In genomic region chr5:135823799-135824366, GRCh38 we compare ENCODE assay signal across 25 cellular contexts. TPM values are rescaled to one million over a fixed set of nuclear protein-coding genes. Genes with fewer than 3 reads are reported as not detected.
DNase-seq lines count a peak whose midpoint lies in the region; ATAC-seq, FAIRE-seq and TF ChIP-seq lines count a peak whose summit lies in the region.
"Had no signal": no experiment of that assay in that cellular context is flagged by ENCODE, and none has a peak within 500 bp of the region (broad histone marks: within the 10 kb centered on the region; RNA-seq: fewer than 3 reads in every experiment).

No MANE protein-coding gene starts in this region.

- peak overlapping the region; percentile 84; the same call in 1 of the 2 replicates for H2BK15ac ChIP-seq in H1 (ENCODE audit: low read length)

- H3K27me3 Mint-ChIP-seq in activated CD8-positive, alpha-beta T cell treated with anti-CD3 and anti-CD28 coated beads, Interleukin-2, amount 10 ng/mL, durations not matched to agents 7 days and 5 days (ENCODE audit: low read depth): no peaks in the 10 kb centered on the region
- H3K27me3 Mint-ChIP-seq in activated CD8-positive, alpha-beta T cell treated with anti-CD3 and anti-CD28 coated beads for 36 hours: no peaks in the 10 kb centered on the region

- no peaks in the 10 kb centered on the region for H3K79me2 ChIP-seq in H1 (ENCODE audit: control insufficient read depth in 1 of 2, insufficient read depth in 2 of 2, low read length in 2 of 2)

- H2BK120ac ChIP-seq in H1 (replicated peaks; ENCODE audit: low read depth, low read length): no peak overlapping the region

- H3K4me2 ChIP-seq in H1 (ENCODE audit: insufficient read depth in 1 of 2, low read depth in 2 of 2, low read length in 2 of 2): no peak overlapping the region

- no peak overlapping the region for H3K56ac ChIP-seq in H1 (replicated peaks; ENCODE audit: insufficient read length, low read depth, low read length)

- H4K91ac ChIP-seq in H1 (replicated peaks; ENCODE audit: insufficient read length, low read length): no peak overlapping the region

- no peak overlapping the region for H4K5ac ChIP-seq in H1 (ENCODE audit: insufficient read length, low read depth, low read length)

- no peak for TF ChIP-seq POLR2A in H1 (IDR thresholded peaks at IDR 0.05; ENCODE audit: control extremely low read depth in 1 of 2, low read depth in 2 of 2, low read length in 2 of 2)

- H3K27me3 ChIP-seq in H1 (replicated peaks in 1 of 4; ENCODE audit: control insufficient read depth in 3 of 4, extremely low read depth in 1 of 4, insufficient read depth in 3 of 4, low read length in 3 of 4): no peaks in the 10 kb centered on the region

- H3K27ac ChIP-seq in H1 (ENCODE audit: low read depth, low read length): no peak overlapping the region; the same call in 1 of the 2 replicates
- H3K27ac ChIP-seq: RWPE1 had no signal

- H3K23me2 ChIP-seq in H1 (ENCODE audit: low read depth, low read length): no peaks in the 10 kb centered on the region

- no peak overlapping the region for H3K4ac ChIP-seq in H1 (replicated peaks; ENCODE audit: insufficient read length, low read depth, low read length)

- H3K4me3 Mint-ChIP-seq in activated CD8-positive, alpha-beta T cell treated with anti-CD3 and anti-CD28 coated beads, Interleukin-2, amount 10 ng/mL, durations not matched to agents 7 days and 5 days: no peak overlapping the region
- H3K4me3 Mint-ChIP-seq in activated CD8-positive, alpha-beta T cell treated with anti-CD3 and anti-CD28 coated beads for 36 hours: no peak overlapping the region

- H3K4me1 Mint-ChIP-seq in activated CD8-positive, alpha-beta T cell treated with anti-CD3 and anti-CD28 coated beads, Interleukin-2, amount 10 ng/mL, durations not matched to agents 7 days and 5 days (ENCODE audit: low read depth): no peaks in the 10 kb centered on the region
- H3K4me1 Mint-ChIP-seq in activated CD8-positive, alpha-beta T cell treated with anti-CD3 and anti-CD28 coated beads for 36 hours (ENCODE audit: low read depth): no peaks in the 10 kb centered on the region

- no peak overlapping the region for H3K27ac Mint-ChIP-seq in activated CD8-positive, alpha-beta T cell treated with anti-CD3 and anti-CD28 coated beads, Interleukin-2, amount 10 ng/mL, durations not matched to agents 7 days and 5 days
- no peak overlapping the region for H3K27ac Mint-ChIP-seq in activated CD8-positive, alpha-beta T cell treated with anti-CD3 and anti-CD28 coated beads for 36 hours

- no peak for FAIRE-seq in H1 (lab: Jason Lieb, UNC)
- FAIRE-seq: D721Med, G401.6, GM12891 had no signal

- no peaks in the 10 kb centered on the region for H3K9me3 Mint-ChIP-seq in activated CD8-positive, alpha-beta T cell treated with anti-CD3 and anti-CD28 coated beads, Interleukin-2, amount 10 ng/mL, durations not matched to agents 7 days and 5 days (ENCODE audit: insufficient read depth)
- H3K9me3 Mint-ChIP-seq in activated CD8-positive, alpha-beta T cell treated with anti-CD3 and anti-CD28 coated beads for 36 hours: no peaks in the 10 kb centered on the region

- intact Hi-C loops in activated CD8-positive, alpha-beta T cell treated with anti-CD3 and anti-CD28 coated beads for 36 hours (cut with micrococcal nuclease): no loop called here

- TF ChIP-seq RAD21 in H1 (IDR thresholded peaks at IDR 0.05 in 1 of 2, conservative IDR thresholded peaks at IDR 0.05 in 1 of 2; ENCODE audit: low read depth in 2 of 2, low read length in 2 of 2): no peak

- DNase-seq in activated CD8-positive, alpha-beta T cell treated with anti-CD3 and anti-CD28 coated beads, Interleukin-2, amount 10 ng/mL, durations not matched to agents 7 days and 5 days: peak; percentile 18
- no peak for DNase-seq in activated CD8-positive, alpha-beta T cell treated with anti-CD3 and anti-CD28 coated beads for 36 hours
- DNase-seq in GM13977 (ENCODE audit: low spot score) (peak; percentile 6), H1 (ENCODE audit: low read depth in 1 of 2, low spot score in 2 of 2) (no peak), ureter (ENCODE audit: low spot score) (peak; percentile 32), retina (no peak)
- DNase-seq: 8988T, ACHN, H7, NCI-H1048, NCI-H1417, NCI-H1694, NCI-H2029 treated with DMSO at 0.1 percent for 48 hours, NCI-H446 treated with DMSO at 0.1 percent for 48 hours, NCI-H526 treated with DMSO at 0.1 percent for 48 hours, SHP77 treated with DMSO at 0.1 percent for 48 hours had no signal

- H3K36me3 ChIP-seq in H1 (ENCODE audit: control insufficient read depth in 2 of 4, insufficient read depth in 4 of 4, low read length in 3 of 4): no peaks in the 10 kb centered on the region; a peak in 1 of 8 replicates

- no peak overlapping the region for H4K8ac ChIP-seq in H1 (ENCODE audit: extremely low read depth, insufficient read depth, low read length)

- H3K36me3 Mint-ChIP-seq in activated CD8-positive, alpha-beta T cell treated with anti-CD3 and anti-CD28 coated beads, Interleukin-2, amount 10 ng/mL, durations not matched to agents 7 days and 5 days (ENCODE audit: low read depth): no peaks in the 10 kb centered on the region
- H3K36me3 Mint-ChIP-seq in activated CD8-positive, alpha-beta T cell treated with anti-CD3 and anti-CD28 coated beads for 36 hours (ENCODE audit: low read depth): no peaks in the 10 kb centered on the region

- no peak overlapping the region for H2AK5ac ChIP-seq in H1 (ENCODE audit: low read depth, low read length)

- peaks cover 0 to 11% (median 3%) of the 10 kb centered on the region in 4 experiments; a peak in 3 of 7 replicates for H3K4me1 ChIP-seq in H1 (replicated peaks in 1 of 4; ENCODE audit: control insufficient read depth in 3 of 4, insufficient read depth in 4 of 4, low read length in 3 of 4)

- no peaks in the 10 kb centered on the region for H4K20me1 ChIP-seq in H1 (replicated peaks in 1 of 2; ENCODE audit: control insufficient read depth in 1 of 2, insufficient read depth in 2 of 2, low read length in 2 of 2)

- TF ChIP-seq EP300 in H1 (IDR thresholded peaks at IDR 0.05; ENCODE audit: borderline replicate concordance in 1 of 2, low read depth in 2 of 2, low read length in 2 of 2): no peak

- H3K14ac ChIP-seq in H1 (ENCODE audit: insufficient read length): no peak overlapping the region

- H2BK5ac ChIP-seq in H1 (ENCODE audit: low read depth, low read length): no peak overlapping the region

- H3K79me1 ChIP-seq in H1 (ENCODE audit: low read depth, low read length): no peaks in the 10 kb centered on the region

- no peak overlapping the region for H3K4me3 ChIP-seq in H1 (ENCODE audit: extremely low read depth in 1 of 4, insufficient read depth in 2 of 4, low read depth in 3 of 4, low read length in 4 of 4)

- no peaks in the 10 kb centered on the region for H3K9me3 ChIP-seq in H1 (ENCODE audit: insufficient read depth in 2 of 2, low read depth in 1 of 2, low read length in 1 of 2)

- H3K23ac ChIP-seq in H1 (ENCODE audit: insufficient read length): no peak overlapping the region

- no peak for TF ChIP-seq CTCF in activated CD8-positive, alpha-beta T cell treated with anti-CD3 and anti-CD28 coated beads for 36 hours (IDR thresholded peaks at IDR 0.05)
- TF ChIP-seq CTCF in GM13977 (IDR thresholded peaks at IDR 0.05; ENCODE audit: extremely low read depth, insufficient read depth, missing control alignments) (no peak), H1 (IDR thresholded peaks at IDR 0.05; ENCODE audit: control extremely low read depth in 1 of 3, insufficient read depth in 1 of 3, low read depth in 1 of 3, low read length in 3 of 3) (no peak)

- no peak overlapping the region for H3K18ac ChIP-seq in H1 (ENCODE audit: extremely low read depth, low read length)

- 0 out of 2 replicates have a peak overlapping the region, but pooled peaks have one; percentile 12 for H2BK12ac ChIP-seq in H1 (ENCODE audit: low read depth, low read length)

- in situ Hi-C loops in GM13977 (cut with MboI; ENCODE audit: low pct_unique_long_range_greater_than_20kb, low sequenced_read_pairs, unreplicated experiment): no loop called here

- H3K9ac ChIP-seq in H1 (replicated peaks in 1 of 4; ENCODE audit: extremely low read depth in 1 of 4, low read depth in 3 of 4, low read length in 3 of 4): no peak overlapping the region

- ATAC-seq in activated CD8-positive, alpha-beta T cell treated with anti-CD3 and anti-CD28 coated beads, Interleukin-2, amount 10 ng/mL, durations not matched to agents 7 days and 5 days: no peak
- ATAC-seq in activated CD8-positive, alpha-beta T cell treated with anti-CD3 and anti-CD28 coated beads for 36 hours: no peak
- ATAC-seq in GM21528 (IDR thresholded peaks at IDR 0.05; ENCODE audit: low FRiP score, unreplicated experiment): no peak
- ATAC-seq in GM21447 (IDR thresholded peaks at IDR 0.05; ENCODE audit: unreplicated experiment): no peak
- ATAC-seq: Panc1 had no signal

- 83% methylated on average over 1 of the region's 1 CpG; no CpG with 5 or more reads in 1 of the 2 experiments for WGBS in H1 (ENCODE audit: extremely low coverage in 1 of 2, insufficient coverage in 1 of 2, insufficient read length in 1 of 2, insufficient replicate concordance in 2 of 2, low coverage in 1 of 2, low lambda C conversion rate in 2 of 2, missing lambda C conversion rate in 1 of 2), 2 experiments

- POLR2A ChIA-PET in activated CD8-positive, alpha-beta T cell treated with anti-CD3 and anti-CD28 coated beads, Interleukin-2, amount 10 ng/mL, durations not matched to agents 7 days and 5 days (lab: Charles Lee): no interaction called here
- POLR2A ChIA-PET in activated CD8-positive, alpha-beta T cell treated with anti-CD3 and anti-CD28 coated beads for 36 hours (lab: Charles Lee): no interaction called here
- POLR2A ChIA-PET in H1 (lab: Charles Lee; ENCODE audit: partially characterized antibody): no interaction called here

- CTCF ChIA-PET in activated CD8-positive, alpha-beta T cell treated with anti-CD3 and anti-CD28 coated beads, Interleukin-2, amount 10 ng/mL, durations not matched to agents 7 days and 5 days (lab: Charles Lee): no interaction called here
- CTCF ChIA-PET in activated CD8-positive, alpha-beta T cell treated with anti-CD3 and anti-CD28 coated beads for 36 hours (lab: Charles Lee): no interaction called here
- CTCF ChIA-PET in H1 (lab: Charles Lee; ENCODE audit: partially characterized antibody): interaction anchor here (12.0 to 13.3 kb wide), 2 partner anchors 260 to 271 kb away, joined by 134 to 335 read pairs; no protein-coding TSS in a partner anchor

- no peak overlapping the region for H2BK20ac ChIP-seq in H1 (ENCODE audit: low read length)

- H2AFZ ChIP-seq in H1 (ENCODE audit: low read length): no peak overlapping the region

RNA-seq across cellular contexts. Expression of gene SLC25A48, which starts 10.6 kb away (rescaled TPM):
- not detected for total RNA-seq in activated CD8-positive, alpha-beta T cell treated with anti-CD3 and anti-CD28 coated beads, Interleukin-2, amount 10 ng/mL, durations not matched to agents 7 days and 5 days
- total RNA-seq in activated CD8-positive, alpha-beta T cell treated with anti-CD3 and anti-CD28 coated beads for 36 hours: not detected
- total RNA-seq in H1 (2021; fragmentation: NEBNext Ultra II Directional; extraction: Animal tissue kit (Norgen Biotek cat#: 25700)): 1.8 TPM in 2 replicates
- polyA plus RNA-seq in H1 (2011; rRNA removed): 1.3 and 1.4 TPM in 2 replicates
- 1.1 TPM for polyA plus RNA-seq in H1 (2011; cell fraction: cytosol; rRNA removed)
- 1.7 TPM for polyA plus RNA-seq in H1 (2011; cell fraction: nucleus; rRNA removed)
- 0.52 to 1.9 TPM (median 1.2 TPM) in 4 replicates for polyA plus RNA-seq in H1 (2012, experiment 1 of 2)
- 0.96 TPM for polyA plus RNA-seq in H1 (2012, experiment 2 of 2)
- 1.1 TPM for polyA plus RNA-seq in H1 (2013, experiment 1 of 2)
- 1.0 TPM for polyA plus RNA-seq in H1 (2013, experiment 2 of 2)
- polyA minus RNA-seq in H1 (2011; rRNA and poly(A)+ RNA removed): 0.88 and 1.00 TPM in 2 replicates
- polyA minus RNA-seq in H1 (2011; cell fraction: cytosol; rRNA and poly(A)+ RNA removed): not detected
- 1.6 TPM for polyA minus RNA-seq in H1 (2011; cell fraction: nucleus; rRNA and poly(A)+ RNA removed)
- total RNA-seq in ureter: not detected
- total RNA-seq: HT-29 had no signal
- polyA plus RNA-seq: BJ had no signal

Comparison
In these comparisons a context has a peak if more than half of its experiments do, and no peak if none do; other contexts are left out.
1. DNase-seq: peak in activated CD8-positive, alpha-beta T cell treated with anti-CD3 and anti-CD28 coated beads, Interleukin-2, amount 10 ng/mL, durations not matched to agents 7 days and 5 days (single experiment), GM13977 (single experiment) and ureter (single experiment); none in activated CD8-positive, alpha-beta T cell treated with anti-CD3 and anti-CD28 coated beads for 36 hours (single experiment), H1 (0 of 2) and retina (single experiment).